Comparison of ENCODE assay signal across 8 cellular contexts in genomic region chr20:63215101-63216040, GRCh38. TPM values are rescaled to one million over a fixed set of nuclear protein-coding genes. Genes with fewer than 3 reads are reported as not detected.
A peak's percentile ranks its signal among the peaks of the same experiment; 100 is the strongest.
DNase-seq lines count a peak whose midpoint lies in the region; ATAC-seq and TF ChIP-seq lines count a peak whose summit lies in the region.

No MANE protein-coding gene starts in this region.

- peaks cover 37% of the 10 kb centered on the region for H3K4me1 Mint-ChIP-seq in activated CD4-positive, alpha-beta T cell treated with anti-CD3 and anti-CD28 coated beads, Interleukin-2, amount 10 ng/mL, durations not matched to agents 24 days and 14 days

- peak overlapping the region; percentile 99 for H3K4me3 Mint-ChIP-seq in activated CD4-positive, alpha-beta T cell treated with anti-CD3 and anti-CD28 coated beads, Interleukin-2, amount 10 ng/mL, durations not matched to agents 24 days and 14 days

- in situ Hi-C loops in HAP-1 (cut with MboI; ENCODE audit: low sequenced_read_pairs): no loop called here

- H3K4me3 ChIP-seq in HAP-1 (peak overlapping the region; percentile 66), retinal pigment epithelial cell (ENCODE audit: low read length) (peak overlapping the region; percentile 68)

- H3K9me3 Mint-ChIP-seq in activated CD4-positive, alpha-beta T cell treated with anti-CD3 and anti-CD28 coated beads, Interleukin-2, amount 10 ng/mL, durations not matched to agents 24 days and 14 days: no peaks in the 10 kb centered on the region

- ATAC-seq in left ventricle myocardium superior (no peak), GM18909 (IDR thresholded peaks at IDR 0.05; ENCODE audit: poor library complexity, unreplicated experiment) (no peak)

- H3K27me3 Mint-ChIP-seq in activated CD4-positive, alpha-beta T cell treated with anti-CD3 and anti-CD28 coated beads, Interleukin-2, amount 10 ng/mL, durations not matched to agents 24 days and 14 days: peaks cover 2% of the 10 kb centered on the region

- no peaks in the 10 kb centered on the region for H3K9me3 ChIP-seq in HAP-1

- H3K36me3 ChIP-seq in HAP-1 (replicated peaks): peaks cover 53% of the 10 kb centered on the region

- peak overlapping the region; percentile 96 for H3K27ac Mint-ChIP-seq in activated CD4-positive, alpha-beta T cell treated with anti-CD3 and anti-CD28 coated beads, Interleukin-2, amount 10 ng/mL, durations not matched to agents 24 days and 14 days

- no peaks in the 10 kb centered on the region for H3K27me3 ChIP-seq in HAP-1 (ENCODE audit: low read depth)

- DNase-seq in activated CD4-positive, alpha-beta T cell treated with anti-CD3 and anti-CD28 coated beads, Interleukin-2, amount 10 ng/mL, durations not matched to agents 24 days and 14 days: peak; percentile 79
- DNase-seq in activated CD4-positive, alpha-beta T cell treated with anti-CD3 and anti-CD28 coated beads for 1 hour: no peak
- peak; percentile 23 to 70 for DNase-seq in HAP-1 (ENCODE audit: low spot score in 2 of 2)
- peak; percentile 15 for DNase-seq in MV-4-11 (lab: John Stamatoyannopoulos, UW)
- DNase-seq in activated effector memory CD4-positive, alpha-beta T cell treated with anti-CD3 and anti-CD28 coated beads, Interleukin-2, amount 50 U/mL, for 16 hours: peak; percentile 72
- peak; percentile 27 for DNase-seq in left ventricle myocardium superior
- no peak for DNase-seq in retinal pigment epithelial cell (ENCODE audit: low read depth)

- H3K4me1 ChIP-seq in HAP-1: peaks cover 15% of the 10 kb centered on the region

- H3K36me3 Mint-ChIP-seq in activated CD4-positive, alpha-beta T cell treated with anti-CD3 and anti-CD28 coated beads, Interleukin-2, amount 10 ng/mL, durations not matched to agents 24 days and 14 days (ENCODE audit: low read depth): peaks cover 33% of the 10 kb centered on the region

- peak; percentile 82 for TF ChIP-seq CTCF in retinal pigment epithelial cell (conservative IDR thresholded peaks at IDR 0.05; ENCODE audit: low read depth, low read length)

- intact Hi-C loops in activated CD4-positive, alpha-beta T cell treated with anti-CD3 and anti-CD28 coated beads, Interleukin-2, amount 10 ng/mL, durations not matched to agents 24 days and 14 days (cut with micrococcal nuclease): loop anchor here (1.0 to 5.0 kb wide), 2 partner anchors 57 to 278 kb away; partner anchors contain the start of genes ARFGAP1 and GID8
- intact Hi-C loops in left ventricle myocardium superior (cut with micrococcal nuclease): no loop called here

RNA-seq across cellular contexts. Expression of gene YTHDF1, which starts 0.6 kb away (rescaled TPM):
- total RNA-seq in activated CD4-positive, alpha-beta T cell treated with anti-CD3 and anti-CD28 coated beads, Interleukin-2, amount 10 ng/mL, durations not matched to agents 24 days and 14 days: 44.5 and 48.6 TPM in 2 replicates
- 24.3 TPM for total RNA-seq in left ventricle myocardium superior

RNA-seq across cellular contexts. Expression of gene BIRC7, which starts 20.3 kb away (rescaled TPM):
- not detected in 2 replicates for total RNA-seq in activated CD4-positive, alpha-beta T cell treated with anti-CD3 and anti-CD28 coated beads, Interleukin-2, amount 10 ng/mL, durations not matched to agents 24 days and 14 days
- not detected for total RNA-seq in left ventricle myocardium superior

RNA-seq across cellular contexts. Expression of gene NKAIN4, which starts 38.9 kb away (rescaled TPM):
- not detected in 2 replicates for total RNA-seq in activated CD4-positive, alpha-beta T cell treated with anti-CD3 and anti-CD28 coated beads, Interleukin-2, amount 10 ng/mL, durations not matched to agents 24 days and 14 days
- not detected for total RNA-seq in left ventricle myocardium superior

RNA-seq across cellular contexts. Expression of gene ARFGAP1, which starts 57.2 kb away (rescaled TPM):
- 97.0 and 98.2 TPM in 2 replicates for total RNA-seq in activated CD4-positive, alpha-beta T cell treated with anti-CD3 and anti-CD28 coated beads, Interleukin-2, amount 10 ng/mL, durations not matched to agents 24 days and 14 days
- 30.9 TPM for total RNA-seq in left ventricle myocardium superior

Comparison
In these comparisons a context has a peak if more than half of its experiments do, and no peak if none do; other contexts are left out.
1. DNase-seq: peak in activated CD4-positive, alpha-beta T cell treated with anti-CD3 and anti-CD28 coated beads, Interleukin-2, amount 10 ng/mL, durations not matched to agents 24 days and 14 days (single experiment), HAP-1 (2 of 2), MV-4-11 (single experiment), activated effector memory CD4-positive, alpha-beta T cell treated with anti-CD3 and anti-CD28 coated beads, Interleukin-2, amount 50 U/mL, for 16 hours (single experiment) and left ventricle myocardium superior (single experiment); none in activated CD4-positive, alpha-beta T cell treated with anti-CD3 and anti-CD28 coated beads for 1 hour (single experiment) and retinal pigment epithelial cell (single experiment).